Comparison of ENCODE assay signal across 8 cellular contexts in genomic region chr10:110225756-110226554, GRCh38. TPM values are rescaled to one million over a fixed set of nuclear protein-coding genes. Genes with fewer than 3 reads are reported as not detected.
DNase-seq lines count a peak whose midpoint lies in the region; ATAC-seq and TF ChIP-seq lines count a peak whose summit lies in the region.

No MANE protein-coding gene starts in this region.

- peaks cover 0 to 10% (median 0%) of the 10 kb centered on the region in 4 donors for H3K36me3 ChIP-seq in liver (ENCODE audit: control insufficient read depth in 4 of 4, insufficient read depth in 3 of 4, low read depth in 1 of 4, low read length in 3 of 4)

- H3K27ac ChIP-seq in liver (ENCODE audit: low read depth in 1 of 2, low read length in 2 of 2): peak overlapping the region; percentile 99 to 100

- peak overlapping the region; percentile 82 to 87 (median 85) for H3K4me3 ChIP-seq in liver (ENCODE audit: low read depth in 1 of 3, low read length in 3 of 3)

- no peaks in the 10 kb centered on the region for H3K27me3 ChIP-seq in liver (ENCODE audit: control insufficient read depth in 4 of 4, insufficient read depth in 4 of 4, low read length in 3 of 4)

- peaks cover 1 to 13% (median 10%) of the 10 kb centered on the region in 4 donors for H3K4me1 ChIP-seq in liver (ENCODE audit: control insufficient read depth in 4 of 4, insufficient read depth in 4 of 4, low read length in 3 of 4)

- DNase-seq in C1 segment of cervical spinal cord (lab: John Stamatoyannopoulos, UW) (peak; percentile 59 to 94 (median 88)), NCI-H526 (lab: John Stamatoyannopoulos, UW) (peak; percentile 71 to 92), dermis microvascular lymphatic vessel endothelial cell (ENCODE audit: low read depth in 2 of 2) (peak; percentile 65 to 87)
- peak; percentile 76 to 81 for DNase-seq in activated CD4-positive, alpha-beta T cell treated with anti-CD3 and anti-CD28 coated beads, Interleukin-2, amount 50 U/mL, for 24 hours (ENCODE audit: low read depth in 1 of 2, low spot score in 1 of 2)
- peak; percentile 79 to 84 for DNase-seq in stimulated activated CD4-positive, alpha-beta T cell treated with anti-CD3 and anti-CD28 coated beads, Interleukin-2, amount 100 ng/mL, for 48 hours

- WGBS in liver: under 1% methylated on average over 104 of the region's 104 CpGs

- peak; percentile 72 for ATAC-seq in GM19351 (IDR thresholded peaks at IDR 0.05; ENCODE audit: unreplicated experiment)
- ATAC-seq in HG03469 (IDR thresholded peaks at IDR 0.05; ENCODE audit: unreplicated experiment): peak; percentile 59

- no peaks in the 10 kb centered on the region for H3K9me3 ChIP-seq in liver (ENCODE audit: control insufficient read depth in 4 of 4, low read length in 3 of 4)

- peak overlapping the region; percentile 56 to 90 for H3K9ac ChIP-seq in liver (ENCODE audit: low read depth in 1 of 2, low read length in 2 of 2)

- TF ChIP-seq CTCF in liver (IDR thresholded peaks at IDR 0.05; ENCODE audit: low read depth, low read length, missing input control): peak; percentile 74

- TF ChIP-seq RAD21 in liver (IDR thresholded peaks at IDR 0.05): peak; percentile 28 to 42

TF ChIP-seq in liver, 16 proteins besides CTCF, POLR2A, EP300 and RAD21:
- TF ChIP-seq ZBTB33 (IDR thresholded peaks at IDR 0.05): peak; percentile 35
- peak; percentile 39 for TF ChIP-seq MAX (IDR thresholded peaks at IDR 0.05)
- TF ChIP-seq FOXA1 (IDR thresholded peaks at IDR 0.05): no peak
- TF ChIP-seq HNF4G (IDR thresholded peaks at IDR 0.05): no peak
- peak in 1 of 2 donors; percentile 17 for TF ChIP-seq JUND (IDR thresholded peaks at IDR 0.05)
- no peak for TF ChIP-seq REST (IDR thresholded peaks at IDR 0.05)
- peak; percentile 67 for TF ChIP-seq YY1 (IDR thresholded peaks at IDR 0.05)
- no peak for TF ChIP-seq FOXA2 (IDR thresholded peaks at IDR 0.05)
- TF ChIP-seq SP1 (IDR thresholded peaks at IDR 0.05): peak; percentile 37
- peak in 1 of 2 donors; percentile 50 for TF ChIP-seq EGR1 (IDR thresholded peaks at IDR 0.05; ENCODE audit: low read depth in 2 of 2)
- peak in 1 of 2 donors; percentile 47 for TF ChIP-seq HNF4A (conservative IDR thresholded peaks at IDR 0.05)
- peak; percentile 17 to 19 for TF ChIP-seq RXRA (IDR thresholded peaks at IDR 0.05)
- TF ChIP-seq NR2F2 (IDR thresholded peaks at IDR 0.05): peak; percentile 31
- no peak for TF ChIP-seq ATF3 (IDR thresholded peaks at IDR 0.05)
- no peak for TF ChIP-seq TAF1 (conservative IDR thresholded peaks at IDR 0.05)
- TF ChIP-seq GABPA (IDR thresholded peaks at IDR 0.05 in 1 of 2, conservative IDR thresholded peaks at IDR 0.05 in 1 of 2): peak in 1 of 2 donors; percentile 69

RNA-seq across cellular contexts. Expression of gene MXI1, which starts 18.6 kb away (rescaled TPM):
- total RNA-seq in dermis microvascular lymphatic vessel endothelial cell: 5.3 and 9.6 TPM in 2 replicates
- 10 to 100 TPM; 15.5 to 52.0 TPM for total RNA-seq in liver
- polyA plus RNA-seq in liver: 10 to 100 TPM in 1 of 2 donors, 1 to 10 TPM in 1; 9.6 to 12.9 TPM

Comparison
In these comparisons a context has a peak if more than half of its experiments do, and no peak if none do; other contexts are left out.
1. Peak in every context shown above with its lines: DNase-seq, ATAC-seq, H3K4me3 ChIP-seq and H3K27ac ChIP-seq.